ENCODE assay signal across 2 cellular contexts in the genomic region with DNA sequence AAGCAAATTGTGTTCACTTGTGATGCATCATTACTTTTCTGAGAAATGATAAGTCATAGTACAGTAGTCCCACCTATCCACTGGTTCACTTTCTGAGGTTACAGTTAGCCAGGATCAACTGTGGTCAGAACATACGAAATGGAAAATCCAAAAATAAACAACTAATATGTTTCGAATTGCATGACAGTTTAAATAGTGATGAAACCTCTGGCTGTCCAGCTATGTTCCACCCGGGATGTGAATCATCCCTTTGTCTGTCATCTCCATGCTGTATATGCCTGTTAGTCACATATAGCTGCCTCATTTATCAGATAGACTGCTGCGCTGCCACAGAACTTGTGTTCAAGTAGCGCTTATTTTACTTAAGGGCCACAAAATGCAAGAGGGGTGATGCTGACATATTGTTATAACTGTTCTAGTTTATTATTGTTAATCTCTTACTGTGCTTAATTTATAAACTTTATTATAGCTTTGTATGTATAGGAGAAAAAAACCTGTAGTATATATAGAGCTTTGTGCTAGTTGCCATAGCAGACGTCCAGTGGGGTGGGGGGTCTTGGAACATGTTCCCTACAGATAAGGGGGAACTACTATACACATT.
A peak's percentile ranks its signal among the peaks of the same experiment; 100 is the strongest.
TF ChIP-seq lines count a peak whose summit lies in the region.

No MANE protein-coding gene starts in this region.

TF ChIP-seq in HEK293, 187 proteins besides CTCF, POLR2A, EP300 and RAD21 (continued from another document and continues in another):
- TF ChIP-seq SALL2 (tag by site-specific recombination; IDR thresholded peaks at IDR 0.05; ENCODE audit: borderline replicate concordance) = no peak
- TF ChIP-seq ZNF600 (tag by site-specific recombination; IDR thresholded peaks at IDR 0.05) = peak; percentile 49; the same call in 1 of the 2 replicates
- no peak for TF ChIP-seq SCRT1 (tag by site-specific recombination; IDR thresholded peaks at IDR 0.05; ENCODE audit: borderline replicate concordance)
- no peak for TF ChIP-seq ZSCAN23 (tag by site-specific recombination; IDR thresholded peaks at IDR 0.05)
- TF ChIP-seq ZNF10 (tag by site-specific recombination; IDR thresholded peaks at IDR 0.05) = no peak
- no peak for TF ChIP-seq FEZF1 (tag by site-specific recombination; IDR thresholded peaks at IDR 0.05)
- TF ChIP-seq SP7 (tag by site-specific recombination; IDR thresholded peaks at IDR 0.05) = peak; percentile 63; the same call in 1 of the 2 replicates
- TF ChIP-seq ZEB2 (tag by site-specific recombination; IDR thresholded peaks at IDR 0.05) = peak; percentile 49; the same call in 1 of the 2 replicates
- TF ChIP-seq, protein P1, sequence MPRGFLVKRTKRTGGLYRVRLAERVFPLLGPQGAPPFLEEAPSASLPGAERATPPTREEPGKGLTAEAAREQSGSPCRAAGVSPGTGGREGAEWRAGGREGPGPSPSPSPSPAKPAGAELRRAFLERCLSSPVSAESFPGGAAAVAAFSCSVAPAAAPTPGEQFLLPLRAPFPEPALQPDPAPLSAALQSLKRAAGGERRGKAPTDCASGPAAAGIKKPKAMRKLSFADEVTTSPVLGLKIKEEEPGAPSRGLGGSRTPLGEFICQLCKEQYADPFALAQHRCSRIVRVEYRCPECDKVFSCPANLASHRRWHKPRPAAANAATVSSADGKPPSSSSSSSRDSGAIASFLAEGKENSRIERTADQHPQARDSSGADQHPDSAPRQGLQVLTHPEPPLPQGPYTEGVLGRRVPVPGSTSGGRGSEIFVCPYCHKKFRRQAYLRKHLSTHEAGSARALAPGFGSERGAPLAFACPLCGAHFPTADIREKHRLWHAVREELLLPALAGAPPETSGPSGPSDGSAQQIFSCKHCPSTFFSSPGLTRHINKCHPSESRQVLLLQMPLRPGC (tag by site-specific recombination; IDR thresholded peaks at IDR 0.05) = peak; percentile 40; the same call in 1 of the 2 replicates
- no peak for TF ChIP-seq ZBTB20 (tag by site-specific recombination; IDR thresholded peaks at IDR 0.05)
- no peak for TF ChIP-seq ZNF654 (tag by site-specific recombination; IDR thresholded peaks at IDR 0.05; ENCODE audit: low read depth)
- no peak for TF ChIP-seq ZNF221 (tag by site-specific recombination; IDR thresholded peaks at IDR 0.05; ENCODE audit: borderline replicate concordance)
- TF ChIP-seq, protein P2, sequence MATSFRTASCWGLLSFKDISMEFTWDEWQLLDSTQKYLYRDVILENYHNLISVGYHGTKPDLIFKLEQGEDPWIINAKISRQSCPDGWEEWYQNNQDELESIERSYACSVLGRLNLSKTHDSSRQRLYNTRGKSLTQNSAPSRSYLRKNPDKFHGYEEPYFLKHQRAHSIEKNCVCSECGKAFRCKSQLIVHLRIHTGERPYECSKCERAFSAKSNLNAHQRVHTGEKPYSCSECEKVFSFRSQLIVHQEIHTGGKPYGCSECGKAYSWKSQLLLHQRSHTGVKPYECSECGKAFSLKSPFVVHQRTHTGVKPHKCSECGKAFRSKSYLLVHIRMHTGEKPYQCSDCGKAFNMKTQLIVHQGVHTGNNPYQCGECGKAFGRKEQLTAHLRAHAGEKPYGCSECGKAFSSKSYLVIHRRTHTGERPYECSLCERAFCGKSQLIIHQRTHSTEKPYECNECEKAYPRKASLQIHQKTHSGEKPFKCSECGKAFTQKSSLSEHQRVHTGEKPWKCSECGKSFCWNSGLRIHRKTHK (tag by site-specific recombination; IDR thresholded peaks at IDR 0.05) = no peak
- TF ChIP-seq ZNF776 (tag by site-specific recombination; IDR thresholded peaks at IDR 0.05; ENCODE audit: borderline replicate concordance) = no peak
- no peak for TF ChIP-seq ZNF677 (tag by site-specific recombination; IDR thresholded peaks at IDR 0.05)
- TF ChIP-seq ZNF16 (tag by site-specific recombination; IDR thresholded peaks at IDR 0.05; ENCODE audit: low read depth) = no peak
- TF ChIP-seq ZNF394 (tag by site-specific recombination; IDR thresholded peaks at IDR 0.05; ENCODE audit: borderline replicate concordance) = no peak
- TF ChIP-seq ZNF350 (tag by site-specific recombination; IDR thresholded peaks at IDR 0.05) = no peak
- TF ChIP-seq ZNF585B (tag by site-specific recombination; IDR thresholded peaks at IDR 0.05) = no peak
- TF ChIP-seq ZNF596 (tag by site-specific recombination; IDR thresholded peaks at IDR 0.05) = no peak
- TF ChIP-seq ZIC2 (tag by site-specific recombination; IDR thresholded peaks at IDR 0.05) = no peak
- no peak for TF ChIP-seq ZNF514 (tag by site-specific recombination; IDR thresholded peaks at IDR 0.05)
- TF ChIP-seq, protein P3, sequence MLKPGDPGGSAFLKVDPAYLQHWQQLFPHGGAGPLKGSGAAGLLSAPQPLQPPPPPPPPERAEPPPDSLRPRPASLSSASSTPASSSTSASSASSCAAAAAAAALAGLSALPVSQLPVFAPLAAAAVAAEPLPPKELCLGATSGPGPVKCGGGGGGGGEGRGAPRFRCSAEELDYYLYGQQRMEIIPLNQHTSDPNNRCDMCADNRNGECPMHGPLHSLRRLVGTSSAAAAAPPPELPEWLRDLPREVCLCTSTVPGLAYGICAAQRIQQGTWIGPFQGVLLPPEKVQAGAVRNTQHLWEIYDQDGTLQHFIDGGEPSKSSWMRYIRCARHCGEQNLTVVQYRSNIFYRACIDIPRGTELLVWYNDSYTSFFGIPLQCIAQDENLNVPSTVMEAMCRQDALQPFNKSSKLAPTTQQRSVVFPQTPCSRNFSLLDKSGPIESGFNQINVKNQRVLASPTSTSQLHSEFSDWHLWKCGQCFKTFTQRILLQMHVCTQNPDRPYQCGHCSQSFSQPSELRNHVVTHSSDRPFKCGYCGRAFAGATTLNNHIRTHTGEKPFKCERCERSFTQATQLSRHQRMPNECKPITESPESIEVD (tag by site-specific recombination; IDR thresholded peaks at IDR 0.05) = 0 out of 2 replicates have a peak, but pooled peaks have one; percentile 5

TF ChIP-seq in HepG2, 621 proteins besides CTCF, POLR2A, EP300 and RAD21 (continued from another document and continues in another):
- TF ChIP-seq ZNF670 (CRISPR knock-in tag; IDR thresholded peaks at IDR 0.05; ENCODE audit: borderline replicate concordance) (no peak), CREM (IDR thresholded peaks at IDR 0.05) (0 out of 2 replicates have a peak, but pooled peaks have one; percentile 41), CREM (CRISPR knock-in tag; IDR thresholded peaks at IDR 0.05) (no peak), ZNF567 (CRISPR knock-in tag; IDR thresholded peaks at IDR 0.05; ENCODE audit: borderline replicate concordance) (no peak), PAWR (CRISPR knock-in tag; IDR thresholded peaks at IDR 0.05; ENCODE audit: borderline replicate concordance) (no peak), HMG20B (CRISPR knock-in tag; conservative IDR thresholded peaks at IDR 0.05) (no peak), CBFB (CRISPR knock-in tag; IDR thresholded peaks at IDR 0.05) (peak; percentile 66; the same call in 1 of the 2 replicates), GFI1 (CRISPR knock-in tag; IDR thresholded peaks at IDR 0.05; ENCODE audit: borderline replicate concordance) (no peak), TBP (CRISPR knock-in tag; IDR thresholded peaks at IDR 0.05) (no peak), TP53 (CRISPR knock-in tag; conservative IDR thresholded peaks at IDR 0.05) (no peak), ZKSCAN8 (CRISPR knock-in tag; IDR thresholded peaks at IDR 0.05; ENCODE audit: borderline replicate concordance) (peak; percentile 38; the same call in 1 of the 2 replicates), ZNF775 (CRISPR knock-in tag; IDR thresholded peaks at IDR 0.05; ENCODE audit: borderline replicate concordance) (no peak), CEBPG (CRISPR knock-in tag; IDR thresholded peaks at IDR 0.05) (peak; percentile 90), POGZ (CRISPR knock-in tag; IDR thresholded peaks at IDR 0.05) (peak; percentile 47)
- TF ChIP-seq, protein P4, sequence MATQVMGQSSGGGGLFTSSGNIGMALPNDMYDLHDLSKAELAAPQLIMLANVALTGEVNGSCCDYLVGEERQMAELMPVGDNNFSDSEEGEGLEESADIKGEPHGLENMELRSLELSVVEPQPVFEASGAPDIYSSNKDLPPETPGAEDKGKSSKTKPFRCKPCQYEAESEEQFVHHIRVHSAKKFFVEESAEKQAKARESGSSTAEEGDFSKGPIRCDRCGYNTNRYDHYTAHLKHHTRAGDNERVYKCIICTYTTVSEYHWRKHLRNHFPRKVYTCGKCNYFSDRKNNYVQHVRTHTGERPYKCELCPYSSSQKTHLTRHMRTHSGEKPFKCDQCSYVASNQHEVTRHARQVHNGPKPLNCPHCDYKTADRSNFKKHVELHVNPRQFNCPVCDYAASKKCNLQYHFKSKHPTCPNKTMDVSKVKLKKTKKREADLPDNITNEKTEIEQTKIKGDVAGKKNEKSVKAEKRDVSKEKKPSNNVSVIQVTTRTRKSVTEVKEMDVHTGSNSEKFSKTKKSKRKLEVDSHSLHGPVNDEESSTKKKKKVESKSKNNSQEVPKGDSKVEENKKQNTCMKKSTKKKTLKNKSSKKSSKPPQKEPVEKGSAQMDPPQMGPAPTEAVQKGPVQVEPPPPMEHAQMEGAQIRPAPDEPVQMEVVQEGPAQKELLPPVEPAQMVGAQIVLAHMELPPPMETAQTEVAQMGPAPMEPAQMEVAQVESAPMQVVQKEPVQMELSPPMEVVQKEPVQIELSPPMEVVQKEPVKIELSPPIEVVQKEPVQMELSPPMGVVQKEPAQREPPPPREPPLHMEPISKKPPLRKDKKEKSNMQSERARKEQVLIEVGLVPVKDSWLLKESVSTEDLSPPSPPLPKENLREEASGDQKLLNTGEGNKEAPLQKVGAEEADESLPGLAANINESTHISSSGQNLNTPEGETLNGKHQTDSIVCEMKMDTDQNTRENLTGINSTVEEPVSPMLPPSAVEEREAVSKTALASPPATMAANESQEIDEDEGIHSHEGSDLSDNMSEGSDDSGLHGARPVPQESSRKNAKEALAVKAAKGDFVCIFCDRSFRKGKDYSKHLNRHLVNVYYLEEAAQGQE (IDR thresholded peaks at IDR 0.05; ENCODE audit: borderline replicate concordance in 1 of 2, low read depth in 1 of 2, low read length in 2 of 2) = no peak
- TF ChIP-seq, protein P5, sequence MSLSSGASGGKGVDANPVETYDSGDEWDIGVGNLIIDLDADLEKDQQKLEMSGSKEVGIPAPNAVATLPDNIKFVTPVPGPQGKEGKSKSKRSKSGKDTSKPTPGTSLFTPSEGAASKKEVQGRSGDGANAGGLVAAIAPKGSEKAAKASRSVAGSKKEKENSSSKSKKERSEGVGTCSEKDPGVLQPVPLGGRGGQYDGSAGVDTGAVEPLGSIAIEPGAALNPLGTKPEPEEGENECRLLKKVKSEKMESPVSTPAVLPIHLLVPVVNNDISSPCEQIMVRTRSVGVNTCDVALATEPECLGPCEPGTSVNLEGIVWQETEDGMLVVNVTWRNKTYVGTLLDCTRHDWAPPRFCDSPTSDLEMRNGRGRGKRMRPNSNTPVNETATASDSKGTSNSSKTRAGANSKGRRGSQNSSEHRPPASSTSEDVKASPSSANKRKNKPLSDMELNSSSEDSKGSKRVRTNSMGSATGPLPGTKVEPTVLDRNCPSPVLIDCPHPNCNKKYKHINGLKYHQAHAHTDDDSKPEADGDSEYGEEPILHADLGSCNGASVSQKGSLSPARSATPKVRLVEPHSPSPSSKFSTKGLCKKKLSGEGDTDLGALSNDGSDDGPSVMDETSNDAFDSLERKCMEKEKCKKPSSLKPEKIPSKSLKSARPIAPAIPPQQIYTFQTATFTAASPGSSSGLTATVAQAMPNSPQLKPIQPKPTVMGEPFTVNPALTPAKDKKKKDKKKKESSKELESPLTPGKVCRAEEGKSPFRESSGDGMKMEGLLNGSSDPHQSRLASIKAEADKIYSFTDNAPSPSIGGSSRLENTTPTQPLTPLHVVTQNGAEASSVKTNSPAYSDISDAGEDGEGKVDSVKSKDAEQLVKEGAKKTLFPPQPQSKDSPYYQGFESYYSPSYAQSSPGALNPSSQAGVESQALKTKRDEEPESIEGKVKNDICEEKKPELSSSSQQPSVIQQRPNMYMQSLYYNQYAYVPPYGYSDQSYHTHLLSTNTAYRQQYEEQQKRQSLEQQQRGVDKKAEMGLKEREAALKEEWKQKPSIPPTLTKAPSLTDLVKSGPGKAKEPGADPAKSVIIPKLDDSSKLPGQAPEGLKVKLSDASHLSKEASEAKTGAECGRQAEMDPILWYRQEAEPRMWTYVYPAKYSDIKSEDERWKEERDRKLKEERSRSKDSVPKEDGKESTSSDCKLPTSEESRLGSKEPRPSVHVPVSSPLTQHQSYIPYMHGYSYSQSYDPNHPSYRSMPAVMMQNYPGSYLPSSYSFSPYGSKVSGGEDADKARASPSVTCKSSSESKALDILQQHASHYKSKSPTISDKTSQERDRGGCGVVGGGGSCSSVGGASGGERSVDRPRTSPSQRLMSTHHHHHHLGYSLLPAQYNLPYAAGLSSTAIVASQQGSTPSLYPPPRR (CRISPR knock-in tag; IDR thresholded peaks at IDR 0.05; ENCODE audit: borderline replicate concordance) = peak; percentile 34; the same call in 1 of the 2 replicates
- TF ChIP-seq, protein P6, sequence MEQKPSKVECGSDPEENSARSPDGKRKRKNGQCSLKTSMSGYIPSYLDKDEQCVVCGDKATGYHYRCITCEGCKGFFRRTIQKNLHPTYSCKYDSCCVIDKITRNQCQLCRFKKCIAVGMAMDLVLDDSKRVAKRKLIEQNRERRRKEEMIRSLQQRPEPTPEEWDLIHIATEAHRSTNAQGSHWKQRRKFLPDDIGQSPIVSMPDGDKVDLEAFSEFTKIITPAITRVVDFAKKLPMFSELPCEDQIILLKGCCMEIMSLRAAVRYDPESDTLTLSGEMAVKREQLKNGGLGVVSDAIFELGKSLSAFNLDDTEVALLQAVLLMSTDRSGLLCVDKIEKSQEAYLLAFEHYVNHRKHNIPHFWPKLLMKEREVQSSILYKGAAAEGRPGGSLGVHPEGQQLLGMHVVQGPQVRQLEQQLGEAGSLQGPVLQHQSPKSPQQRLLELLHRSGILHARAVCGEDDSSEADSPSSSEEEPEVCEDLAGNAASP (CRISPR knock-in tag; IDR thresholded peaks at IDR 0.05; ENCODE audit: borderline replicate concordance) = peak; percentile 58; the same call in 1 of the 2 replicates
- TF ChIP-seq, protein P7, sequence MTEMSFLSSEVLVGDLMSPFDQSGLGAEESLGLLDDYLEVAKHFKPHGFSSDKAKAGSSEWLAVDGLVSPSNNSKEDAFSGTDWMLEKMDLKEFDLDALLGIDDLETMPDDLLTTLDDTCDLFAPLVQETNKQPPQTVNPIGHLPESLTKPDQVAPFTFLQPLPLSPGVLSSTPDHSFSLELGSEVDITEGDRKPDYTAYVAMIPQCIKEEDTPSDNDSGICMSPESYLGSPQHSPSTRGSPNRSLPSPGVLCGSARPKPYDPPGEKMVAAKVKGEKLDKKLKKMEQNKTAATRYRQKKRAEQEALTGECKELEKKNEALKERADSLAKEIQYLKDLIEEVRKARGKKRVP (CRISPR knock-in tag; IDR thresholded peaks at IDR 0.05) = peak in 1 of 2 experiments; percentile 95; a peak in 2 of 4 replicates
- TF ChIP-seq, protein P8, sequence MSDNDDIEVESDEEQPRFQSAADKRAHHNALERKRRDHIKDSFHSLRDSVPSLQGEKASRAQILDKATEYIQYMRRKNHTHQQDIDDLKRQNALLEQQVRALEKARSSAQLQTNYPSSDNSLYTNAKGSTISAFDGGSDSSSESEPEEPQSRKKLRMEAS (IDR thresholded peaks at IDR 0.05) = no peak
- TF ChIP-seq, protein P9, sequence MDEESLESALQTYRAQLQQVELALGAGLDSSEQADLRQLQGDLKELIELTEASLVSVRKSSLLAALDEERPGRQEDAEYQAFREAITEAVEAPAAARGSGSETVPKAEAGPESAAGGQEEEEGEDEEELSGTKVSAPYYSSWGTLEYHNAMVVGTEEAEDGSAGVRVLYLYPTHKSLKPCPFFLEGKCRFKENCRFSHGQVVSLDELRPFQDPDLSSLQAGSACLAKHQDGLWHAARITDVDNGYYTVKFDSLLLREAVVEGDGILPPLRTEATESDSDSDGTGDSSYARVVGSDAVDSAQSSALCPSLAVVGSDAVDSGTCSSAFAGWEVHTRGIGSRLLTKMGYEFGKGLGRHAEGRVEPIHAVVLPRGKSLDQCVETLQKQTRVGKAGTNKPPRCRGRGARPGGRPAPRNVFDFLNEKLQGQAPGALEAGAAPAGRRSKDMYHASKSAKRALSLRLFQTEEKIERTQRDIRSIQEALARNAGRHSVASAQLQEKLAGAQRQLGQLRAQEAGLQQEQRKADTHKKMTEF (CRISPR knock-in tag; IDR thresholded peaks at IDR 0.05) = peak; percentile 90
